ENCODE assay signal across 9 cellular contexts in the genomic region with DNA sequence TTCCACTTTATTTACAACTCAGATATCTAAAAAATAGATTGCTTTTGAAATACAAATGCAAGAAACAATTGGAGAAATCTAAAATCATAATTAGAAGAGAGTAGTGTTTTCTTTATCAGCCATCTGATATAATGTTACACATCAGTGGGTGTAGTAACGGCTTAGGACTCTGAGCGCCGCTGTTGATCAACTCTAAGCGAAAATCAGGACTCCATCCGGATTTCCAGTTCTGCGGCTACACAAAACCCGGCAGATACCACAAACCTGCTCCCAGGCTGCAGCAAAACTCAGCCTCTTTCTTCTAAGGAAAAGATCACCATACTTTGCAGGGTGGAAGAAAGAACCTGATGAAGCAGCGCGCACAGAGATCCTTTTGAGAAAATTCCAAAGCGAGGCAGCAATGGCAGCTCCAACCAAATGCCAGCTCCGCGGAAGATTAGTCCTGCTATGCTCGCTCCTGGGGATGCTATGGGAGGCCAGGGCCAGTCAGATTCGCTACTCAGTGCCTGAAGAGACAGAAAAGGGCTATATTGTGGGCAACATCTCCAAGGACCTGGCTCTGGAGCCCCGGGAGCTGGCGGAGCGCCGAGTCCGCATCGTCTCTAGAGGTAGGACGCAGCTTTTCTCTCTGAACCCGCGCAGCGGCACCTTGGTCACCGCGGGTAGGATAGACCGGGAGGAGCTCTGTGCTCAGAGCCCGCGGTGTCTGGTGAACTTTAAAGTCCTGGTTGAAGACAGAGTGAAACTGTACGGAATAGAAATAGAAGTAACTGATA. TPM values are rescaled to one million over a fixed set of nuclear protein-coding genes. Genes with fewer than 3 reads are reported as not detected.
A peak's percentile ranks its signal among the peaks of the same experiment; 100 is the strongest.
DNase-seq lines count a peak whose midpoint lies in the region; ATAC-seq and TF ChIP-seq lines count a peak whose summit lies in the region.
"Had no signal": no experiment of that assay in that cellular context is flagged by ENCODE, and none has a peak within 500 bp of the region (broad histone marks: within the 10 kb centered on the region; RNA-seq: fewer than 3 reads in every experiment).

A gene (plus strand): TSS at position 226 of the 776 bp plus-strand sequence. CDS start 175 bp downstream, at position 401.

- H3K9me3 Mint-ChIP-seq in activated T-cell treated with anti-CD3 and anti-CD28 coated beads, Interleukin-2, amount 50 U/mL, for 72 hours: peaks cover 4 to 6% of the 10 kb centered on the region in 2 donors
- H3K9me3 Mint-ChIP-seq in immature natural killer cell: peaks cover 9 to 27% (median 17%) of the 10 kb centered on the region in 6 donors

- TF ChIP-seq POLR2A in thyroid gland (IDR thresholded peaks at IDR 0.05): no peak

- TF ChIP-seq CTCF in VCaP (conservative IDR thresholded peaks at IDR 0.05) (peak; percentile 63), thyroid gland (IDR thresholded peaks at IDR 0.05) (peak in 3 of 6 experiments; percentile 20 to 45 (median 35))

- DNase-seq in activated T-cell treated with anti-CD3 and anti-CD28 coated beads, Interleukin-2, amount 50 U/mL, for 72 hours: no peak
- no peak for DNase-seq in activated T-cell treated with anti-CD3 and anti-CD28 coated beads, Interleukin-2, amount 50 U/mL, for 1 hour
- DNase-seq in immature natural killer cell (peak in 2 of 3 donors; percentile 18 to 30), thyroid gland (peak in 1 of 2 donors; percentile 44)
- DNase-seq in stimulated activated CD4-positive, alpha-beta T cell treated with anti-CD3 and anti-CD28 coated beads, Interleukin-1b, Interleukin-23, amount 100 ng/mL, for 48 hours: no peak

- H3K27ac ChIP-seq in VCaP (no peak within 1 kb of the TSS), thyroid gland (no peak within 1 kb of the TSS)
- H3K27ac ChIP-seq: neutrophil had no signal

- intact Hi-C loops in thyroid gland (cut with DNase I): no loop called here

- H3K27ac Mint-ChIP-seq in activated T-cell treated with anti-CD3 and anti-CD28 coated beads, Interleukin-2, amount 50 U/mL, for 72 hours: peak within 1 kb of the TSS; percentile 82
- H3K27ac Mint-ChIP-seq in immature natural killer cell: no peak within 1 kb of the TSS

- peaks cover 10% of the 10 kb centered on the region for H3K4me1 Mint-ChIP-seq in activated T-cell treated with anti-CD3 and anti-CD28 coated beads, Interleukin-2, amount 50 U/mL, for 72 hours (ENCODE audit: low read depth)
- H3K4me1 Mint-ChIP-seq in immature natural killer cell: peaks cover 7 to 13% of the 10 kb centered on the region in 2 donors

- no peaks in the 10 kb centered on the region for H3K27me3 ChIP-seq in thyroid gland

- 14 to 16% methylated on average over 30 of the region's 30 CpGs for WGBS in thyroid gland, 2 donors

- ATAC-seq in activated T-cell treated with anti-CD3 and anti-CD28 coated beads, Interleukin-2, amount 50 U/mL, for 72 hours (replicated peaks in 1 of 2): no peak
- ATAC-seq in HG03108 (IDR thresholded peaks at IDR 0.05; ENCODE audit: unreplicated experiment) (no peak), HG03469 (IDR thresholded peaks at IDR 0.05; ENCODE audit: unreplicated experiment) (no peak)

- H3K4me1 ChIP-seq in thyroid gland: peaks cover 4 to 7% of the 10 kb centered on the region in 2 donors

- H3K36me3 ChIP-seq in thyroid gland: no peaks in the 10 kb centered on the region
- H3K36me3 ChIP-seq: neutrophil had no signal

- H3K4me3 ChIP-seq in thyroid gland (replicated peaks in 1 of 3): peak within 1 kb of the TSS in 1 of 3 donors; percentile 19

- peak within 1 kb of the TSS; percentile 67 to 75 for H3K4me3 Mint-ChIP-seq in activated T-cell treated with anti-CD3 and anti-CD28 coated beads, Interleukin-2, amount 50 U/mL, for 72 hours
- H3K4me3 Mint-ChIP-seq in immature natural killer cell: peak within 1 kb of the TSS; percentile 68 to 85 (median 72)

- peaks cover 77% of the 10 kb centered on the region for H3K27me3 Mint-ChIP-seq in activated T-cell treated with anti-CD3 and anti-CD28 coated beads, Interleukin-2, amount 50 U/mL, for 72 hours (ENCODE audit: low read depth)
- H3K27me3 Mint-ChIP-seq in immature natural killer cell (ENCODE audit: low read depth in 3 of 3): peaks cover 40 to 44% (median 41%) of the 10 kb centered on the region in 3 donors

- no peaks in the 10 kb centered on the region for H3K9me3 ChIP-seq in thyroid gland

- H3K36me3 Mint-ChIP-seq in activated T-cell treated with anti-CD3 and anti-CD28 coated beads, Interleukin-2, amount 50 U/mL, for 72 hours (ENCODE audit: insufficient read depth in 2 of 2): peaks cover 16 to 21% of the 10 kb centered on the region in 2 donors
- H3K36me3 Mint-ChIP-seq in immature natural killer cell: peaks cover 4 to 10% (median 7%) of the 10 kb centered on the region in 3 donors

RNA-seq across cellular contexts. Expression of the gene that starts here (rescaled TPM):
- under 1 TPM; 0.09 to 0.10 TPM for total RNA-seq in activated T-cell treated with anti-CD3 and anti-CD28 coated beads, Interleukin-2, amount 50 U/mL, for 72 hours
- under 1 TPM in 1 of 3 donors, not detected in 2; 0.04 TPM for polyA plus RNA-seq in immature natural killer cell
- total RNA-seq in thyroid gland: 10 to 100 TPM in 3 of 4 donors, 1 to 10 TPM in 1; 9.7 to 12.1 (median 11.0) TPM

Comparison
In these comparisons a context has a peak if more than half of its experiments do, and no peak if none do; other contexts are left out.
1. RNA of the gene that starts here (total RNA-seq): 9.7 to 12.1 TPM in thyroid gland; 0.09 to 0.10 TPM in activated T-cell treated with anti-CD3 and anti-CD28 coated beads, Interleukin-2, amount 50 U/mL, for 72 hours; every median in the first group is over 4 times any median in the second.
2. Peak in DNase-seq in immature natural killer cell; RNA of the gene not detected or under 1 TPM.